Comparison of ENCODE assay signal across 1 cellular context in genomic region chr18:23612434-23613090, GRCh38.
TF ChIP-seq lines count a peak whose summit lies in the region.

No MANE protein-coding gene starts in this region.

TF ChIP-seq in K562, 482 proteins besides CTCF, POLR2A, EP300 and RAD21:
- no peak for TF ChIP-seq NR0B1 (IDR thresholded peaks at IDR 0.05; ENCODE audit: partially characterized antibody)
- TF ChIP-seq, protein P1, sequence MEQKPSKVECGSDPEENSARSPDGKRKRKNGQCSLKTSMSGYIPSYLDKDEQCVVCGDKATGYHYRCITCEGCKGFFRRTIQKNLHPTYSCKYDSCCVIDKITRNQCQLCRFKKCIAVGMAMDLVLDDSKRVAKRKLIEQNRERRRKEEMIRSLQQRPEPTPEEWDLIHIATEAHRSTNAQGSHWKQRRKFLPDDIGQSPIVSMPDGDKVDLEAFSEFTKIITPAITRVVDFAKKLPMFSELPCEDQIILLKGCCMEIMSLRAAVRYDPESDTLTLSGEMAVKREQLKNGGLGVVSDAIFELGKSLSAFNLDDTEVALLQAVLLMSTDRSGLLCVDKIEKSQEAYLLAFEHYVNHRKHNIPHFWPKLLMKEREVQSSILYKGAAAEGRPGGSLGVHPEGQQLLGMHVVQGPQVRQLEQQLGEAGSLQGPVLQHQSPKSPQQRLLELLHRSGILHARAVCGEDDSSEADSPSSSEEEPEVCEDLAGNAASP (IDR thresholded peaks at IDR 0.05), result no peak
- TF ChIP-seq TCF3 (CRISPR knock-in tag; IDR thresholded peaks at IDR 0.05), result no peak
- TF ChIP-seq ZNF134 (CRISPR knock-in tag; conservative IDR thresholded peaks at IDR 0.05), result no peak
- no peak for TF ChIP-seq MLLT1 (IDR thresholded peaks at IDR 0.05)
- TF ChIP-seq SNRNP70 (optimal IDR thresholded peaks at IDR 0.05; ENCODE audit: low read depth, low read length), result no peak
- no peak for TF ChIP-seq ATF6 (CRISPR knock-in tag; IDR thresholded peaks at IDR 0.05)
- TF ChIP-seq ZNF316 (IDR thresholded peaks at IDR 0.05), result no peak
- TF ChIP-seq SNIP1 (IDR thresholded peaks at IDR 0.05; ENCODE audit: low read depth), result no peak
- no peak for TF ChIP-seq ZHX1 (conservative IDR thresholded peaks at IDR 0.05; ENCODE audit: low read length)
- no peak for TF ChIP-seq FOXO4 (CRISPR knock-in tag; IDR thresholded peaks at IDR 0.05)
- TF ChIP-seq TFAM (CRISPR knock-in tag; conservative IDR thresholded peaks at IDR 0.05), result no peak
- TF ChIP-seq KHSRP (IDR thresholded peaks at IDR 0.05), result no peak
- no peak for TF ChIP-seq HMGXB4 (CRISPR knock-in tag; IDR thresholded peaks at IDR 0.05)
- TF ChIP-seq IFI16 (CRISPR knock-in tag; IDR thresholded peaks at IDR 0.05), result no peak
- no peak for TF ChIP-seq NFE2 (IDR thresholded peaks at IDR 0.05; ENCODE audit: low read depth)
- TF ChIP-seq ASH1L (IDR thresholded peaks at IDR 0.05; ENCODE audit: borderline replicate concordance, low read depth, partially characterized antibody), result no peak
- TF ChIP-seq CBX1 (IDR thresholded peaks at IDR 0.05; ENCODE audit: low read depth), result no peak
